ENCODE assay signal across 16 cellular contexts in the genomic region with DNA sequence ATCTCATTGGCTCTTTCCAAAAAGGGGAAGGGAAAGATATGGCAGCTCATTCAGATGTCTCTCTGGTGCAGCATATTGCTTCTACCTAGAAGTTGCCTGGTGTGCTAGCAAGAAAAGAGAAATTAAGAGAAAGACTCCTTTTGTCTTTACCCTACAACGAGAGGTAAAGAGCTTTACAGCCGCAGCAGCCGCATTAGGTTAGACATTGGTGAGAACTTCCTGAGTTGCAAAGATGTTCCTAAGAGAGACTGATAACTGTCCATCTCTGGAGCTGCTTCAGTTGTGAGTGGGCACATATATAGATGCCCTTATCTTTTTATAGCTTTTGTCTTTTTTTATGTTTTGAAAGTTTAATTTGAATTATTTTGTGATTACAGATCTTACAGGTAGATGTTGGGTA.
DNase-seq lines count a peak whose midpoint lies in the region; ATAC-seq and TF ChIP-seq lines count a peak whose summit lies in the region.
"Had no signal": no experiment of that assay in that cellular context is flagged by ENCODE, and none has a peak within 500 bp of the region (broad histone marks: within the 10 kb centered on the region; RNA-seq: fewer than 3 reads in every experiment).

No MANE protein-coding gene starts in this region.

- no peaks in the 10 kb centered on the region for H3K9me3 Mint-ChIP-seq in activated naive CD8-positive, alpha-beta T cell treated with anti-CD3 and anti-CD28 coated beads, Interleukin-2, amount 10 ng/mL, durations not matched to agents 7 days and 5 days
- H3K9me3 Mint-ChIP-seq in activated naive CD8-positive, alpha-beta T cell treated with anti-CD3 and anti-CD28 coated beads, Interleukin-2, amount 50 U/mL, for 24 hours: no peaks in the 10 kb centered on the region
- no peaks in the 10 kb centered on the region for H3K9me3 Mint-ChIP-seq in neural progenitor cell
- H3K9me3 Mint-ChIP-seq: IgD-negative memory B cell had no signal

- H3K9ac ChIP-seq in neural progenitor cell: no peak overlapping the region

- H3K4me3 Mint-ChIP-seq in activated naive CD8-positive, alpha-beta T cell treated with anti-CD3 and anti-CD28 coated beads, Interleukin-2, amount 10 ng/mL, durations not matched to agents 7 days and 5 days: peak overlapping the region; percentile 35
- H3K4me3 Mint-ChIP-seq in activated naive CD8-positive, alpha-beta T cell treated with anti-CD3 and anti-CD28 coated beads, Interleukin-2, amount 50 U/mL, for 24 hours: no peak overlapping the region
- H3K4me3 Mint-ChIP-seq in neural progenitor cell: no peak overlapping the region

- H3K27ac Mint-ChIP-seq in activated naive CD8-positive, alpha-beta T cell treated with anti-CD3 and anti-CD28 coated beads, Interleukin-2, amount 10 ng/mL, durations not matched to agents 7 days and 5 days: peak overlapping the region; percentile 82
- H3K27ac Mint-ChIP-seq in activated naive CD8-positive, alpha-beta T cell treated with anti-CD3 and anti-CD28 coated beads, Interleukin-2, amount 50 U/mL, for 24 hours: no peak overlapping the region
- H3K27ac Mint-ChIP-seq in neural progenitor cell: peak overlapping the region; percentile 40
- H3K27ac Mint-ChIP-seq: IgD-negative memory B cell had no signal

- H3K36me3 ChIP-seq in neural progenitor cell: no peaks in the 10 kb centered on the region
- H3K36me3 ChIP-seq: cardiac muscle cell had no signal

- peaks cover 75% of the 10 kb centered on the region for H3K4me1 ChIP-seq in neural progenitor cell

- H3K27me3 ChIP-seq in neural progenitor cell: no peaks in the 10 kb centered on the region
- H3K27me3 ChIP-seq: cardiac muscle cell had no signal

- no peak overlapping the region for H2AFZ ChIP-seq in neural progenitor cell (replicated peaks)

- TF ChIP-seq CTCF in VCaP (conservative IDR thresholded peaks at IDR 0.05) (no peak), neural progenitor cell (IDR thresholded peaks at IDR 0.05) (no peak)

- no peaks in the 10 kb centered on the region for H4K20me1 ChIP-seq in neural progenitor cell (ENCODE audit: low read depth)

- H3K27ac ChIP-seq in VCaP (peak overlapping the region; percentile 32), neural progenitor cell (no peak overlapping the region)

- no peaks in the 10 kb centered on the region for H3K27me3 Mint-ChIP-seq in activated naive CD8-positive, alpha-beta T cell treated with anti-CD3 and anti-CD28 coated beads, Interleukin-2, amount 10 ng/mL, durations not matched to agents 7 days and 5 days
- H3K27me3 Mint-ChIP-seq in activated naive CD8-positive, alpha-beta T cell treated with anti-CD3 and anti-CD28 coated beads, Interleukin-2, amount 50 U/mL, for 24 hours: no peaks in the 10 kb centered on the region
- peaks cover 5% of the 10 kb centered on the region for H3K27me3 Mint-ChIP-seq in neural progenitor cell (ENCODE audit: insufficient read depth, low read depth)

- peaks cover 41% of the 10 kb centered on the region for H3K4me1 Mint-ChIP-seq in activated naive CD8-positive, alpha-beta T cell treated with anti-CD3 and anti-CD28 coated beads, Interleukin-2, amount 10 ng/mL, durations not matched to agents 7 days and 5 days
- H3K4me1 Mint-ChIP-seq in activated naive CD8-positive, alpha-beta T cell treated with anti-CD3 and anti-CD28 coated beads, Interleukin-2, amount 50 U/mL, for 24 hours: peaks cover 23% of the 10 kb centered on the region
- peaks cover 90% of the 10 kb centered on the region for H3K4me1 Mint-ChIP-seq in neural progenitor cell

- H3K4me3 ChIP-seq in neural progenitor cell: no peak overlapping the region
- H3K4me3 ChIP-seq: cardiac muscle cell had no signal

- H3K79me2 ChIP-seq in neural progenitor cell (ENCODE audit: low read depth): peaks cover 4% of the 10 kb centered on the region

- DNase-seq in activated naive CD8-positive, alpha-beta T cell treated with anti-CD3 and anti-CD28 coated beads, Interleukin-2, amount 10 ng/mL, durations not matched to agents 7 days and 5 days: no peak
- no peak for DNase-seq in activated naive CD8-positive, alpha-beta T cell treated with anti-CD3 and anti-CD28 coated beads, Interleukin-2, amount 50 U/mL, for 24 hours
- DNase-seq in GF-D8 (lab: John Stamatoyannopoulos, UW): peak; percentile 79
- DNase-seq in neural progenitor cell (ENCODE audit: low spot score): no peak
- no peak for DNase-seq in OCI-M2 (lab: John Stamatoyannopoulos, UW; ENCODE audit: unreplicated experiment)
- DNase-seq in NCI-H226: no peak
- DNase-seq: activated CD4-positive, alpha-beta T cell treated with anti-CD3 and anti-CD28 coated beads for 48 hours; dermis blood vessel endothelial cell; DMS153; head of caudate nucleus; NCI-H1694 had no signal

- no peaks in the 10 kb centered on the region for H3K9me3 ChIP-seq in neural progenitor cell (ENCODE audit: low read depth)

- no peak overlapping the region for H3K4me2 ChIP-seq in neural progenitor cell

- ATAC-seq in activated naive CD8-positive, alpha-beta T cell treated with anti-CD3 and anti-CD28 coated beads, Interleukin-2, amount 10 ng/mL, durations not matched to agents 7 days and 5 days (ENCODE audit: low read depth): no peak
- no peak for ATAC-seq in activated naive CD8-positive, alpha-beta T cell treated with anti-CD3 and anti-CD28 coated beads, Interleukin-2, amount 50 U/mL, for 24 hours
- no peak for ATAC-seq in GM18520 (IDR thresholded peaks at IDR 0.05; ENCODE audit: unreplicated experiment)
- ATAC-seq: HCT116 had no signal

- POLR2A ChIA-PET in activated naive CD8-positive, alpha-beta T cell treated with anti-CD3 and anti-CD28 coated beads, Interleukin-2, amount 10 ng/mL, durations not matched to agents 7 days and 5 days (lab: Charles Lee): interaction anchor here (0.7 to 1.5 kb wide), 6 partner anchors 9 to 41 kb away, joined by 3 to 9 read pairs (median 4); no protein-coding TSS in a partner anchor

- peaks cover 54% of the 10 kb centered on the region for H3F3A ChIP-seq in neural progenitor cell (ENCODE audit: low read depth)

- H3K36me3 Mint-ChIP-seq in activated naive CD8-positive, alpha-beta T cell treated with anti-CD3 and anti-CD28 coated beads, Interleukin-2, amount 10 ng/mL, durations not matched to agents 7 days and 5 days: peaks cover 5% of the 10 kb centered on the region
- no peaks in the 10 kb centered on the region for H3K36me3 Mint-ChIP-seq in activated naive CD8-positive, alpha-beta T cell treated with anti-CD3 and anti-CD28 coated beads, Interleukin-2, amount 50 U/mL, for 24 hours (ENCODE audit: low read depth)
- H3K36me3 Mint-ChIP-seq in neural progenitor cell: peaks cover 12% of the 10 kb centered on the region
